Comparison of ENCODE assay signal across 33 cellular contexts in the genomic region with DNA sequence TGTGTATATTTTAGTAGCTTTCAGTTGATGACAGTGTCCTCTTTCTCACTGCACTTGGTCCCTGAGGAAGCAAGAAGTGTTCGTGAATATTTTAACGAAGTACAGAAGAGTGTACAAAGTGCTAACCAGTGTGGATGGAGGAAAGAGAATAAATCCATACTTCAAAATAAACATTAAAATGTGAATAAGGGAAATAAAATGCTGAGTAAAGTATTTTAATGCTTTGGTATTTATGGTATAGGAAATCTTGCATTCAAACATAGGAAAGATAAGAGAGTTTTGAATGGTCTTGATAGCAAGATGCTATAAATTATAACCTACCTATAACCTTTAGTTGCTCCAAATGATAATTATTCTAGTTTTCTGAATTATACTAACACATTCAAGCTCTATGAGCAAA.
DNase-seq lines count a peak whose midpoint lies in the region; ATAC-seq, FAIRE-seq and TF ChIP-seq lines count a peak whose summit lies in the region.
"Had no signal": no experiment of that assay in that cellular context is flagged by ENCODE, and none has a peak within 500 bp of the region (broad histone marks: within the 10 kb centered on the region; RNA-seq: fewer than 3 reads in every experiment).

No MANE protein-coding gene starts in this region.

- H3K9ac ChIP-seq in HepG2 (ENCODE audit: insufficient read depth, low read depth, low read length): no peak overlapping the region
- H3K9ac ChIP-seq in IMR-90 (ENCODE audit: low read depth, low read length): no peak overlapping the region
- no peak overlapping the region for H3K9ac ChIP-seq in K562 (ENCODE audit: insufficient read depth in 1 of 2, low read depth in 2 of 2, low read length in 2 of 2)
- H3K9ac ChIP-seq: BLaER1; BLaER1 treated with 17β-estradiol and CSF1 and Interleukin-3, amounts not matched to agents 10 nM and 100 nM had no signal

- no peak overlapping the region for H3K4ac ChIP-seq in IMR-90 (ENCODE audit: low read depth, low read length)

- FAIRE-seq in HepG2 (lab: Jason Lieb, UNC) (no peak), A549 (lab: Jason Lieb, UNC) (no peak), K562 (lab: Jason Lieb, UNC) (no peak)
- FAIRE-seq: D721Med had no signal

- no peak overlapping the region for H3K4me3 ChIP-seq in HepG2 (replicated peaks in 1 of 3; ENCODE audit: insufficient read depth in 1 of 3, low read depth in 2 of 3, low read length in 3 of 3)
- no peak overlapping the region for H3K4me3 ChIP-seq in right lobe of liver
- H3K4me3 ChIP-seq in A549: no peak overlapping the region
- H3K4me3 ChIP-seq in IMR-90 (ENCODE audit: insufficient read depth, low read depth, low read length): no peak overlapping the region
- H3K4me3 ChIP-seq in K562: no peak overlapping the region
- H3K4me3 ChIP-seq: BLaER1; BLaER1 treated with 17β-estradiol and CSF1 and Interleukin-3, amounts not matched to agents 10 nM and 100 nM had no signal

- DNase-seq in HepG2 (ENCODE audit: low spot score) (no peak), right lobe of liver (no peak), A549 (ENCODE audit: low read depth in 1 of 2, low spot score in 1 of 2) (no peak), IMR-90 (no peak), K562 (ENCODE audit: extremely low read depth in 1 of 4, low spot score in 3 of 4) (no peak), activated gamma-delta T cell (lab: John Stamatoyannopoulos, UW) (no peak), H4 (ENCODE audit: low spot score) (no peak), NCI-H2081 treated with DMSO at 0.1 percent for 48 hours (lab: John Stamatoyannopoulos, UW) (no peak)
- DNase-seq: 8988T; ACHN; AML-193; BE2C; C1 segment of cervical spinal cord; Caco-2; Calu3; CD4-positive, alpha-beta memory T cell; CD4-positive, alpha-beta T cell; CD4-positive, CD25-positive, alpha-beta regulatory T cell; CD8-positive, alpha-beta memory T cell; CD8-positive, alpha-beta T cell; COR-L47; DMS 273 treated with DMSO at 0.1 percent for 48 hours; DMS153; DMS53; DMS79; DMS79 treated with DMSO at 0.1 percent for 48 hours; DND-41; EL had no signal

- intact Hi-C loops in HepG2 (cut with micrococcal nuclease; ENCODE audit: unreplicated experiment) (no loop called here), right lobe of liver (cut with DNase I) (no loop called here), IMR-90 (cut with micrococcal nuclease) (no loop called here), K562 (cut with micrococcal nuclease) (no loop called here)

- no peak overlapping the region for H4K8ac ChIP-seq in IMR-90 (ENCODE audit: low read depth in 2 of 2, low read length in 2 of 2)

- H3K27ac ChIP-seq in HepG2 (ENCODE audit: extremely low read length, insufficient read depth, low read length) (no peak overlapping the region), right lobe of liver (no peak overlapping the region), A549 (no peak overlapping the region), IMR-90 (ENCODE audit: insufficient read depth, low read length) (no peak overlapping the region), K562 (ENCODE audit: extremely low read depth, low read depth, low read length) (no peak overlapping the region)
- H3K27ac ChIP-seq: 22Rv1; BLaER1; BLaER1 treated with 17β-estradiol and CSF1 and Interleukin-3, amounts not matched to agents 10 nM and 100 nM; C4-2B had no signal

- CTCF ChIA-PET in HepG2 (lab: Yijun Ruan, JAX; ENCODE audit: low intra/inter-chr PET ratio, low total read pairs) (no interaction called here), A549 (lab: Yijun Ruan, JAX) (no interaction called here), IMR-90 (lab: Yijun Ruan, JAX) (no interaction called here), K562 (lab: Yijun Ruan, JAX; ENCODE audit: low intra/inter-chr PET ratio) (no interaction called here)

- in situ Hi-C loops in HepG2 (cut with HindIII; ENCODE audit: extremely low pct_ligation_motif_present, low pct_unique_long_range_greater_than_20kb) (no loop called here), IMR-90 (cut with MboI; ENCODE audit: low sequenced_read_pairs) (no loop called here), K562 (cut with MboI) (no loop called here)

- H3K9me3 ChIP-seq in HepG2 (ENCODE audit: low read length) (no peaks in the 10 kb centered on the region), right lobe of liver (no peaks in the 10 kb centered on the region), A549 (no peaks in the 10 kb centered on the region), IMR-90 (ENCODE audit: control insufficient read depth, insufficient read depth, low read length) (no peaks in the 10 kb centered on the region), K562 (replicated peaks; ENCODE audit: control insufficient read depth, insufficient read depth, low read depth, low read length) (no peaks in the 10 kb centered on the region)
- H3K9me3 ChIP-seq: BE2C, Caco-2 had no signal

- H2AK5ac ChIP-seq in IMR-90 (ENCODE audit: low read depth, low read length): no peak overlapping the region

- 2% methylated on average over 2 of the region's 2 CpGs for WGBS in HepG2 (ENCODE audit: low lambda C conversion rate)
- WGBS in right lobe of liver (ENCODE audit: insufficient coverage, low coverage, low lambda C conversion rate, missing lambda C conversion rate): 62% methylated on average over 2 of the region's 2 CpGs
- WGBS in A549 (ENCODE audit: missing lambda C conversion rate): 54% methylated on average over 2 of the region's 2 CpGs
- WGBS in IMR-90 (ENCODE audit: extremely low coverage in 2 of 2, insufficient read length in 1 of 2), 2 experiments: no CpG with 5 or more reads among the region's 2 CpGs
- 0% methylated on average over 2 of the region's 2 CpGs for WGBS in K562 (ENCODE audit: insufficient coverage, low coverage, missing lambda C conversion rate)

- H3K4me2 ChIP-seq in HepG2 (ENCODE audit: low read depth, low read length): no peak overlapping the region
- H3K4me2 ChIP-seq in A549: no peak overlapping the region
- H3K4me2 ChIP-seq in IMR-90 (ENCODE audit: low read depth, low read length): no peak overlapping the region
- H3K4me2 ChIP-seq in K562 (ENCODE audit: insufficient read depth, low read length): no peak overlapping the region
- H3K4me2 ChIP-seq: BLaER1; BLaER1 treated with 17β-estradiol and CSF1 and Interleukin-3, amounts not matched to agents 10 nM and 100 nM had no signal

- no peak overlapping the region for H2BK20ac ChIP-seq in IMR-90 (ENCODE audit: low read depth, low read length)

- no peaks in the 10 kb centered on the region; a peak in 1 of 5 replicates for H3K27me3 ChIP-seq in HepG2 (ENCODE audit: control insufficient read depth in 1 of 2, insufficient read depth in 2 of 2, low read length in 2 of 2)
- H3K27me3 ChIP-seq in right lobe of liver: no peaks in the 10 kb centered on the region
- H3K27me3 ChIP-seq in IMR-90 (ENCODE audit: control insufficient read depth, insufficient read depth, low read length): no peaks in the 10 kb centered on the region
- no peaks in the 10 kb centered on the region for H3K27me3 ChIP-seq in K562 (ENCODE audit: control insufficient read depth in 2 of 2, insufficient read depth in 2 of 2, low read length in 2 of 2)
- H3K27me3 ChIP-seq: BE2C; BLaER1; BLaER1 treated with 17β-estradiol and CSF1 and Interleukin-3, amounts not matched to agents 10 nM and 100 nM had no signal

- TF ChIP-seq CTCF in HepG2 (CRISPR knock-in tag; IDR thresholded peaks at IDR 0.05): no peak
- no peak for TF ChIP-seq CTCF in right lobe of liver (IDR thresholded peaks at IDR 0.05)
- no peak for TF ChIP-seq CTCF in A549 (IDR thresholded peaks at IDR 0.05)
- TF ChIP-seq CTCF in IMR-90 (conservative IDR thresholded peaks at IDR 0.05; ENCODE audit: low read depth, low read length): no peak
- no peak for TF ChIP-seq CTCF in K562 (IDR thresholded peaks at IDR 0.05 in 2 of 3, conservative IDR thresholded peaks at IDR 0.05 in 1 of 3; ENCODE audit: insufficient read depth in 2 of 3, low read depth in 1 of 3, low read length in 3 of 3)

- no peak overlapping the region for H2BK5ac ChIP-seq in IMR-90 (ENCODE audit: low read depth, low read length, poor library complexity, severe bottlenecking)

- BruUV-seq in HepG2 (replicated peaks; lab: Mats Ljungman, UMichigan): no TSS peak
- no TSS peak for BruUV-seq in IMR-90 (replicated peaks; lab: Mats Ljungman, UMichigan)
- no TSS peak for BruUV-seq in K562 (replicated peaks; lab: Mats Ljungman, UMichigan)

- H4K20me1 ChIP-seq in HepG2 (ENCODE audit: insufficient read depth, low read length) (no peaks in the 10 kb centered on the region), IMR-90 (ENCODE audit: insufficient read depth, low read length) (no peaks in the 10 kb centered on the region), K562 (replicated peaks; ENCODE audit: control insufficient read depth, insufficient read depth, low read length) (no peaks in the 10 kb centered on the region)
- H4K20me1 ChIP-seq: BLaER1; BLaER1 treated with 17β-estradiol and CSF1 and Interleukin-3, amounts not matched to agents 10 nM and 100 nM had no signal

- POLR2A ChIA-PET in HepG2 (lab: Yijun Ruan, JAX): no interaction called here
- POLR2A ChIA-PET in A549 (lab: Yijun Ruan, JAX): no interaction called here
- POLR2A ChIA-PET in IMR-90 (lab: Charles Lee; ENCODE audit: unreplicated experiment): no interaction called here
- POLR2A ChIA-PET in K562 (lab: Yijun Ruan, JAX): no interaction called here

- H3K4me1 ChIP-seq in HepG2 (ENCODE audit: insufficient read depth, low read length) (no peaks in the 10 kb centered on the region), right lobe of liver (no peaks in the 10 kb centered on the region), A549 (no peaks in the 10 kb centered on the region), IMR-90 (ENCODE audit: control insufficient read depth, insufficient read depth, low read length) (no peaks in the 10 kb centered on the region), K562 (replicated peaks in 1 of 2; ENCODE audit: control insufficient read depth in 2 of 2, insufficient read depth in 2 of 2, low read length in 2 of 2) (no peaks in the 10 kb centered on the region)
- H3K4me1 ChIP-seq: BLaER1; BLaER1 treated with 17β-estradiol and CSF1 and Interleukin-3, amounts not matched to agents 10 nM and 100 nM; Caco-2 had no signal

- TF ChIP-seq POLR2A in HepG2 (IDR thresholded peaks at IDR 0.05; ENCODE audit: insufficient read depth in 1 of 2, low read depth in 2 of 2, low read length in 2 of 2): no peak
- no peak for TF ChIP-seq POLR2A in right lobe of liver (IDR thresholded peaks at IDR 0.05)
- no peak for TF ChIP-seq POLR2A in A549 (IDR thresholded peaks at IDR 0.05; ENCODE audit: low read length)
- TF ChIP-seq POLR2A in IMR-90 (IDR thresholded peaks at IDR 0.05; ENCODE audit: low read depth, low read length): no peak
- no peak for TF ChIP-seq POLR2A in K562 (conservative IDR thresholded peaks at IDR 0.05)

- no peaks in the 10 kb centered on the region for H3K36me3 ChIP-seq in HepG2 (replicated peaks in 1 of 2; ENCODE audit: control insufficient read depth in 1 of 2, insufficient read depth in 2 of 2, low read length in 2 of 2)
- no peaks in the 10 kb centered on the region for H3K36me3 ChIP-seq in right lobe of liver
- no peaks in the 10 kb centered on the region for H3K36me3 ChIP-seq in IMR-90 (ENCODE audit: control insufficient read depth, insufficient read depth, low read length)
- no peaks in the 10 kb centered on the region for H3K36me3 ChIP-seq in K562 (ENCODE audit: control insufficient read depth, insufficient read depth, low read length)
- H3K36me3 ChIP-seq: BE2C; BLaER1; BLaER1 treated with 17β-estradiol and CSF1 and Interleukin-3, amounts not matched to agents 10 nM and 100 nM had no signal

- ATAC-seq in HepG2: no peak
- ATAC-seq in right lobe of liver: no peak
- no peak for ATAC-seq in A549
- ATAC-seq in IMR-90 (ENCODE audit: low read depth): no peak
- no peak for ATAC-seq in K562
- ATAC-seq: CD8-positive, alpha-beta T cell had no signal

- no peak overlapping the region for H2AK9ac ChIP-seq in IMR-90 (replicated peaks; ENCODE audit: low read depth, low read length, poor library complexity)

- TF ChIP-seq EP300 in HepG2 (IDR thresholded peaks at IDR 0.05; ENCODE audit: low read depth in 2 of 2, low read length in 2 of 2): no peak
- no peak for TF ChIP-seq EP300 in HepG2 (CRISPR knock-in tag; IDR thresholded peaks at IDR 0.05; ENCODE audit: borderline replicate concordance)
- TF ChIP-seq EP300 in A549 (IDR thresholded peaks at IDR 0.05): no peak
- no peak for TF ChIP-seq EP300 in K562 (IDR thresholded peaks at IDR 0.05; ENCODE audit: low read length)

- H3K79me2 ChIP-seq in HepG2 (ENCODE audit: insufficient read depth, low read length) (no peaks in the 10 kb centered on the region), K562 (ENCODE audit: control insufficient read depth, insufficient read depth, low read length) (no peaks in the 10 kb centered on the region)

- H4K91ac ChIP-seq in IMR-90 (ENCODE audit: insufficient read depth, low read depth, low read length): no peak overlapping the region

- H3K18ac ChIP-seq in IMR-90 (ENCODE audit: low read depth, low read length): no peak overlapping the region

- H2AFZ ChIP-seq in HepG2 (ENCODE audit: low read length) (no peak overlapping the region), IMR-90 (replicated peaks; ENCODE audit: low read length, poor library complexity) (no peak overlapping the region), K562 (ENCODE audit: low read depth, low read length) (no peak overlapping the region)

- H4K5ac ChIP-seq in IMR-90 (ENCODE audit: low read depth, low read length): no peak overlapping the region

- H3K56ac ChIP-seq in IMR-90 (ENCODE audit: extremely low read depth, insufficient read depth, low read length): no peak overlapping the region

- no peaks in the 10 kb centered on the region for H3K79me1 ChIP-seq in IMR-90 (ENCODE audit: low read depth in 1 of 2, low read length in 2 of 2)

- H3K9me1 ChIP-seq in IMR-90 (ENCODE audit: insufficient read depth, low read length): no peaks in the 10 kb centered on the region
- no peaks in the 10 kb centered on the region for H3K9me1 ChIP-seq in K562 (ENCODE audit: control insufficient read depth, insufficient read depth, low read length)

- TF ChIP-seq RAD21 in HepG2 (CRISPR knock-in tag; IDR thresholded peaks at IDR 0.05) (no peak), A549 (conservative IDR thresholded peaks at IDR 0.05 in 1 of 2, IDR thresholded peaks at IDR 0.05 in 1 of 2) (no peak), IMR-90 (IDR thresholded peaks at IDR 0.05; ENCODE audit: low read length) (no peak), K562 (CRISPR knock-in tag; conservative IDR thresholded peaks at IDR 0.05 in 1 of 2, IDR thresholded peaks at IDR 0.05 in 1 of 2) (no peak)

- H2BK120ac ChIP-seq in IMR-90 (ENCODE audit: low read depth, low read length): no peak overlapping the region

- H3K14ac ChIP-seq in IMR-90 (replicated peaks; ENCODE audit: low read depth, low read length): no peak overlapping the region

- no peak overlapping the region for H2BK15ac ChIP-seq in IMR-90 (ENCODE audit: low read depth, low read length)

- no peak overlapping the region for H3K23ac ChIP-seq in IMR-90 (ENCODE audit: low read depth, low read length)

- dilution Hi-C loops in IMR-90 (cut with HindIII; ENCODE audit: low sequenced_read_pairs, unreplicated experiment): no loop called here
